ENCODE assay signal across 8 cellular contexts in genomic region chr1:246724001-246724724, GRCh38. TPM values are rescaled to one million over a fixed set of nuclear protein-coding genes. Genes with fewer than 3 reads are reported as not detected.
DNase-seq lines count a peak whose midpoint lies in the region; ATAC-seq and TF ChIP-seq lines count a peak whose summit lies in the region.

Gene SCCPDH (plus strand): TSS chr1:246724409. CDS start chr1:246724423, 14 bp downstream.

- H3K27me3 ChIP-seq in skeletal muscle tissue (ENCODE audit: control insufficient read depth in 3 of 3, insufficient read depth in 3 of 3, low read length in 3 of 3), result no peaks in the 10 kb centered on the region

- peaks cover 10 to 18% (median 15%) of the 10 kb centered on the region in 3 donors for H3K36me3 ChIP-seq in skeletal muscle tissue (ENCODE audit: control insufficient read depth in 3 of 3, insufficient read depth in 3 of 3, low read length in 3 of 3)

- peaks cover 3% of the 10 kb centered on the region for H3K9me3 ChIP-seq in iPS-18c (ENCODE audit: control insufficient read depth, insufficient read depth, low read length)
- no peaks in the 10 kb centered on the region for H3K9me3 ChIP-seq in skeletal muscle tissue (ENCODE audit: control insufficient read depth in 3 of 3, low read length in 3 of 3)

- peak; percentile 94 for ATAC-seq in HG02981 (IDR thresholded peaks at IDR 0.05; ENCODE audit: unreplicated experiment)

- H3K9me3 Mint-ChIP-seq in brain, result peaks cover 12 to 24% (median 17%) of the 10 kb centered on the region in 5 experiments

- TF ChIP-seq CTCF in brain (conservative IDR thresholded peaks at IDR 0.05), result no peak

- peak within 1 kb of the TSS; percentile 83 for H3K27ac ChIP-seq in skeletal muscle tissue (ENCODE audit: low read depth, low read length)

- peak within 1 kb of the TSS; percentile 94 to 99 (median 97) for H3K4me3 Mint-ChIP-seq in brain

- peak within 1 kb of the TSS; percentile 77 for H3K4me3 ChIP-seq in iPS-18c (ENCODE audit: insufficient read depth, low read depth, low read length)
- H3K4me3 ChIP-seq in skeletal muscle tissue (ENCODE audit: low read length in 3 of 3), result peak within 1 kb of the TSS; percentile 85 to 87 (median 85)

- H3K9ac ChIP-seq in skeletal muscle tissue (ENCODE audit: low read depth in 1 of 3, low read length in 3 of 3), result peak within 1 kb of the TSS; percentile 84 to 89 (median 87)

- peak within 1 kb of the TSS; percentile 96 to 97 (median 96) for H3K27ac Mint-ChIP-seq in brain

- peaks cover 31% of the 10 kb centered on the region for H3K36me3 Mint-ChIP-seq in brain

- H3K4me1 ChIP-seq in skeletal muscle tissue (ENCODE audit: control insufficient read depth in 3 of 3, insufficient read depth in 3 of 3, low read length in 3 of 3), result peaks cover 4 to 10% (median 4%) of the 10 kb centered on the region in 3 donors

- H3K27me3 Mint-ChIP-seq in brain, result peaks cover 10% of the 10 kb centered on the region

- peaks cover 23% of the 10 kb centered on the region for H3K4me1 Mint-ChIP-seq in brain

- peak; percentile 65 for DNase-seq in NK-92 treated with Interleukin-12 subunit alpha and Interleukin-12 subunit beta, amount 100 ng/mL, for 24 hours (lab: John Stamatoyannopoulos, UW)
- no peak for DNase-seq in NK-92 (lab: John Stamatoyannopoulos, UW; ENCODE audit: unreplicated experiment)
- DNase-seq in NCI-H2107 treated with DMSO at 0.1 percent for 48 hours (lab: John Stamatoyannopoulos, UW; ENCODE audit: unreplicated experiment), result peak; percentile 55
- peak; percentile 74 for DNase-seq in UCSD-AML1 (lab: John Stamatoyannopoulos, UW; ENCODE audit: unreplicated experiment)

RNA-seq across cellular contexts. Expression of gene SCCPDH, which starts in this region (rescaled TPM):
- polyA plus RNA-seq in brain (ENCODE audit: insufficient read depth, low read depth, low replicate concordance), result 61.0 TPM
- total RNA-seq in skeletal muscle tissue, result 50.6 TPM
